In genomic region chr5:150457562-150458240, GRCh38 we compare ENCODE assay signal across 18 cellular contexts. TPM values are rescaled to one million over a fixed set of nuclear protein-coding genes. Genes with fewer than 3 reads are reported as not detected.
DNase-seq lines count a peak whose midpoint lies in the region; ATAC-seq and TF ChIP-seq lines count a peak whose summit lies in the region.
"Had no signal": no experiment of that assay in that cellular context is flagged by ENCODE, and none has a peak within 500 bp of the region (broad histone marks: within the 10 kb centered on the region; RNA-seq: fewer than 3 reads in every experiment).

No MANE protein-coding gene starts in this region.

- ATAC-seq in naive thymus-derived CD8-positive, alpha-beta T cell, result no peak
- no peak for ATAC-seq in GM21381 (IDR thresholded peaks at IDR 0.05; ENCODE audit: unreplicated experiment)

- H3K9me3 ChIP-seq in ascending aorta, result no peaks in the 10 kb centered on the region
- H3K9me3 ChIP-seq: psoas muscle had no signal

- H3K36me3 ChIP-seq in ascending aorta, result no peaks in the 10 kb centered on the region

- peak overlapping the region; percentile 41 for H3K4me3 Mint-ChIP-seq in T-helper 1 cell treated with Interleukin-12 subunit alpha and Interleukin-12 subunit beta and Interleukin-4 antibody, amounts not matched to agents 30 μg/mL and 1 μg/mL, for 36 hours
- peak overlapping the region; percentile 35 for H3K4me3 Mint-ChIP-seq in activated T-helper 2 cell treated with anti-CD3 and anti-CD28 coated beads, Interferon-gamma antibody, Interleukin-2, Interleukin-4, amounts not matched to agents 10 μg/mL and 5 μg/mL and 100 μg/mL, durations not matched to agents 14 hours and 24 hours and 36 hours (ENCODE audit: low read depth)
- peak overlapping the region in 9 of 10 donors; percentile 7 to 68 (median 55) for H3K4me3 Mint-ChIP-seq in naive thymus-derived CD8-positive, alpha-beta T cell
- H3K4me3 Mint-ChIP-seq: activated CD8-positive, alpha-beta memory T cell treated with anti-CD3 and anti-CD28 coated beads, Interleukin-2, amount 10 ng/mL, durations not matched to agents 7 days and 5 days had no signal

- peaks cover 13% of the 10 kb centered on the region for H3K4me1 Mint-ChIP-seq in T-helper 1 cell treated with Interleukin-12 subunit alpha and Interleukin-12 subunit beta and Interleukin-4 antibody, amounts not matched to agents 30 μg/mL and 1 μg/mL, for 36 hours (ENCODE audit: low read depth)
- H3K4me1 Mint-ChIP-seq in activated T-helper 2 cell treated with anti-CD3 and anti-CD28 coated beads, Interferon-gamma antibody, Interleukin-2, Interleukin-4, amounts not matched to agents 10 μg/mL and 5 μg/mL and 100 μg/mL, durations not matched to agents 14 hours and 24 hours and 36 hours (ENCODE audit: low read depth), result peaks cover 16% of the 10 kb centered on the region
- H3K4me1 Mint-ChIP-seq in naive thymus-derived CD8-positive, alpha-beta T cell, result peaks cover 15 to 46% (median 41%) of the 10 kb centered on the region in 4 donors

- H3K27me3 ChIP-seq in HL-60 (ENCODE audit: insufficient read depth, poor library complexity, severe bottlenecking) (no peaks in the 10 kb centered on the region), ascending aorta (no peaks in the 10 kb centered on the region)

- H3K27ac ChIP-seq in HL-60 (replicated peaks) (peak overlapping the region; percentile 96), ascending aorta (no peak overlapping the region)
- H3K27ac ChIP-seq: 22Rv1, C4-2B, psoas muscle had no signal

- TF ChIP-seq CTCF in HL-60 (IDR thresholded peaks at IDR 0.05; ENCODE audit: insufficient read depth, low read length), result no peak
- no peak for TF ChIP-seq CTCF in ascending aorta (IDR thresholded peaks at IDR 0.05)

- DNase-seq in T-helper 1 cell (no peak), HL-60 (ENCODE audit: low read depth in 1 of 2, low spot score in 1 of 2) (no peak), ascending aorta (ENCODE audit: low spot score in 2 of 2) (no peak)
- DNase-seq in activated T-helper 2 cell treated with anti-CD3 and anti-CD28 coated beads, Interferon-gamma antibody, Interleukin-2, Interleukin-4, amounts not matched to agents 10 μg/mL and 5 μg/mL and 100 μg/mL, durations not matched to agents 14 hours and 24 hours and 36 hours (ENCODE audit: low spot score), result no peak
- no peak for DNase-seq in naive thymus-derived CD8-positive, alpha-beta T cell
- DNase-seq in effector CD8-positive, alpha-beta T cell (lab: John Stamatoyannopoulos, UW), result no peak
- DNase-seq: activated CD8-positive, alpha-beta memory T cell treated with anti-CD3 and anti-CD28 coated beads, Interleukin-2, amount 10 ng/mL, durations not matched to agents 7 days and 5 days; anterior cingulate cortex; EL; HCEC 1CT; NCI-H1417; NCI-H2227 treated with DMSO at 0.1 percent for 48 hours; psoas muscle; SIG-M5 had no signal

- intact Hi-C loops in activated T-helper 2 cell treated with anti-CD3 and anti-CD28 coated beads, Interferon-gamma antibody, Interleukin-2, Interleukin-4, amounts not matched to agents 10 μg/mL and 5 μg/mL and 100 μg/mL, durations not matched to agents 14 hours and 24 hours and 36 hours (cut with micrococcal nuclease), result loop anchor here (2.0 to 10.0 kb wide), 6 partner anchors 65 to 1317 kb away; partner anchors contain the start of genes ANXA6, G3BP1 and IRGM
- intact Hi-C loops in ascending aorta (cut with DNase I), result loop anchor here (1.0 to 2.0 kb wide), 3 partner anchors 66 to 199 kb away; no protein-coding TSS in a partner anchor

- no peaks in the 10 kb centered on the region for H3K4me1 ChIP-seq in ascending aorta

- H3K4me3 ChIP-seq in HL-60 (replicated peaks; ENCODE audit: insufficient read depth, low read length) (no peak overlapping the region), ascending aorta (no peak overlapping the region)

- POLR2A ChIA-PET in naive thymus-derived CD8-positive, alpha-beta T cell (lab: Charles Lee), result interaction anchor here (0.6 to 4.1 kb wide), 3 partner anchors 8 to 243 kb away, joined by 3 to 18 read pairs (median 18); partner anchors contain the start of genes RBM22 and RPS14

- H3K27me3 Mint-ChIP-seq in T-helper 1 cell treated with Interleukin-12 subunit alpha and Interleukin-12 subunit beta and Interleukin-4 antibody, amounts not matched to agents 30 μg/mL and 1 μg/mL, for 36 hours (ENCODE audit: low read depth), result no peaks in the 10 kb centered on the region
- H3K27me3 Mint-ChIP-seq in activated T-helper 2 cell treated with anti-CD3 and anti-CD28 coated beads, Interferon-gamma antibody, Interleukin-2, Interleukin-4, amounts not matched to agents 10 μg/mL and 5 μg/mL and 100 μg/mL, durations not matched to agents 14 hours and 24 hours and 36 hours (ENCODE audit: low read depth), result no peaks in the 10 kb centered on the region
- H3K27me3 Mint-ChIP-seq in naive thymus-derived CD8-positive, alpha-beta T cell, result no peaks in the 10 kb centered on the region
- H3K27me3 Mint-ChIP-seq: activated CD8-positive, alpha-beta memory T cell treated with anti-CD3 and anti-CD28 coated beads, Interleukin-2, amount 10 ng/mL, durations not matched to agents 7 days and 5 days had no signal

- H3K27ac Mint-ChIP-seq in T-helper 1 cell treated with Interleukin-12 subunit alpha and Interleukin-12 subunit beta and Interleukin-4 antibody, amounts not matched to agents 30 μg/mL and 1 μg/mL, for 36 hours, result peak overlapping the region; percentile 64
- H3K27ac Mint-ChIP-seq in activated T-helper 2 cell treated with anti-CD3 and anti-CD28 coated beads, Interferon-gamma antibody, Interleukin-2, Interleukin-4, amounts not matched to agents 10 μg/mL and 5 μg/mL and 100 μg/mL, durations not matched to agents 14 hours and 24 hours and 36 hours, result peak overlapping the region; percentile 34
- peak overlapping the region; percentile 57 to 93 (median 85) for H3K27ac Mint-ChIP-seq in naive thymus-derived CD8-positive, alpha-beta T cell
- H3K27ac Mint-ChIP-seq: activated CD8-positive, alpha-beta memory T cell treated with anti-CD3 and anti-CD28 coated beads, Interleukin-2, amount 10 ng/mL, durations not matched to agents 7 days and 5 days had no signal

- no peaks in the 10 kb centered on the region for H3K36me3 Mint-ChIP-seq in T-helper 1 cell treated with Interleukin-12 subunit alpha and Interleukin-12 subunit beta and Interleukin-4 antibody, amounts not matched to agents 30 μg/mL and 1 μg/mL, for 36 hours (ENCODE audit: low read depth)
- no peaks in the 10 kb centered on the region for H3K36me3 Mint-ChIP-seq in activated T-helper 2 cell treated with anti-CD3 and anti-CD28 coated beads, Interferon-gamma antibody, Interleukin-2, Interleukin-4, amounts not matched to agents 10 μg/mL and 5 μg/mL and 100 μg/mL, durations not matched to agents 14 hours and 24 hours and 36 hours (ENCODE audit: low read depth)
- H3K36me3 Mint-ChIP-seq in naive thymus-derived CD8-positive, alpha-beta T cell, result no peaks in the 10 kb centered on the region
- H3K36me3 Mint-ChIP-seq: activated CD8-positive, alpha-beta memory T cell treated with anti-CD3 and anti-CD28 coated beads, Interleukin-2, amount 10 ng/mL, durations not matched to agents 7 days and 5 days had no signal

- H3K9me3 Mint-ChIP-seq in T-helper 1 cell treated with Interleukin-12 subunit alpha and Interleukin-12 subunit beta and Interleukin-4 antibody, amounts not matched to agents 30 μg/mL and 1 μg/mL, for 36 hours, result no peaks in the 10 kb centered on the region
- H3K9me3 Mint-ChIP-seq in activated T-helper 2 cell treated with anti-CD3 and anti-CD28 coated beads, Interferon-gamma antibody, Interleukin-2, Interleukin-4, amounts not matched to agents 10 μg/mL and 5 μg/mL and 100 μg/mL, durations not matched to agents 14 hours and 24 hours and 36 hours, result no peaks in the 10 kb centered on the region
- no peaks in the 10 kb centered on the region for H3K9me3 Mint-ChIP-seq in naive thymus-derived CD8-positive, alpha-beta T cell

RNA-seq across cellular contexts. Expression of gene RPS14, which starts 8.2 kb away (rescaled TPM):
- 2,552 and 2,593 TPM in 2 replicates for total RNA-seq in activated T-helper 2 cell treated with anti-CD3 and anti-CD28 coated beads, Interferon-gamma antibody, Interleukin-2, Interleukin-4, amounts not matched to agents 10 μg/mL and 5 μg/mL and 100 μg/mL, durations not matched to agents 14 hours and 24 hours and 36 hours
- total RNA-seq in naive thymus-derived CD8-positive, alpha-beta T cell, result 1,000 to 10,000 TPM; 5,539 to 5,586 TPM
- over 10,000 TPM in 2 of 3 donors, 1,000 to 10,000 TPM in 1; 9,910 to 11,694 (median 11,598) TPM for polyA plus RNA-seq in naive thymus-derived CD8-positive, alpha-beta T cell
- 1,928 TPM for total RNA-seq in ascending aorta

RNA-seq across cellular contexts. Expression of gene CD74, which starts 45.0 kb away (rescaled TPM):
- total RNA-seq in activated T-helper 2 cell treated with anti-CD3 and anti-CD28 coated beads, Interferon-gamma antibody, Interleukin-2, Interleukin-4, amounts not matched to agents 10 μg/mL and 5 μg/mL and 100 μg/mL, durations not matched to agents 14 hours and 24 hours and 36 hours, result 445 and 452 TPM in 2 replicates
- 100 to 1,000 TPM; 288 to 293 TPM for total RNA-seq in naive thymus-derived CD8-positive, alpha-beta T cell
- polyA plus RNA-seq in naive thymus-derived CD8-positive, alpha-beta T cell, result 100 to 1,000 TPM; 310 to 415 (median 407) TPM
- 1,940 TPM for total RNA-seq in ascending aorta

RNA-seq across cellular contexts. Expression of gene NDST1, which starts 50.2 kb away (rescaled TPM):
- 2.4 and 3.0 TPM in 2 replicates for total RNA-seq in activated T-helper 2 cell treated with anti-CD3 and anti-CD28 coated beads, Interferon-gamma antibody, Interleukin-2, Interleukin-4, amounts not matched to agents 10 μg/mL and 5 μg/mL and 100 μg/mL, durations not matched to agents 14 hours and 24 hours and 36 hours
- total RNA-seq in naive thymus-derived CD8-positive, alpha-beta T cell, result under 1 TPM; 0.55 to 0.81 TPM
- under 1 TPM in 1 of 3 donors, not detected in 2; 0.54 TPM for polyA plus RNA-seq in naive thymus-derived CD8-positive, alpha-beta T cell
- 71.5 TPM for total RNA-seq in ascending aorta

Comparison
In these comparisons a context has a peak if more than half of its experiments do, and no peak if none do; other contexts are left out.
1. H3K27ac Mint-ChIP-seq: peak in every context shown above with its lines; median percentile 85 in naive thymus-derived CD8-positive, alpha-beta T cell; 64 in T-helper 1 cell treated with Interleukin-12 subunit alpha and Interleukin-12 subunit beta and Interleukin-4 antibody, amounts not matched to agents 30 μg/mL and 1 μg/mL, for 36 hours; 34 in activated T-helper 2 cell treated with anti-CD3 and anti-CD28 coated beads, Interferon-gamma antibody, Interleukin-2, Interleukin-4, amounts not matched to agents 10 μg/mL and 5 μg/mL and 100 μg/mL, durations not matched to agents 14 hours and 24 hours and 36 hours.
2. RNA of gene NDST1, which starts 50.2 kb away (total RNA-seq): 71.5 TPM in ascending aorta (single experiment); 2.4 to 3.0 TPM in activated T-helper 2 cell treated with anti-CD3 and anti-CD28 coated beads, Interferon-gamma antibody, Interleukin-2, Interleukin-4, amounts not matched to agents 10 μg/mL and 5 μg/mL and 100 μg/mL, durations not matched to agents 14 hours and 24 hours and 36 hours and 0.55 to 0.81 TPM in naive thymus-derived CD8-positive, alpha-beta T cell; every median in the first group is over 10 times any median in the second.
3. Peak in every context shown above with its lines, with median percentiles within 50 percentile points of each other: H3K4me3 Mint-ChIP-seq.